ENCODE assay signal across 16 cellular contexts in the genomic region with DNA sequence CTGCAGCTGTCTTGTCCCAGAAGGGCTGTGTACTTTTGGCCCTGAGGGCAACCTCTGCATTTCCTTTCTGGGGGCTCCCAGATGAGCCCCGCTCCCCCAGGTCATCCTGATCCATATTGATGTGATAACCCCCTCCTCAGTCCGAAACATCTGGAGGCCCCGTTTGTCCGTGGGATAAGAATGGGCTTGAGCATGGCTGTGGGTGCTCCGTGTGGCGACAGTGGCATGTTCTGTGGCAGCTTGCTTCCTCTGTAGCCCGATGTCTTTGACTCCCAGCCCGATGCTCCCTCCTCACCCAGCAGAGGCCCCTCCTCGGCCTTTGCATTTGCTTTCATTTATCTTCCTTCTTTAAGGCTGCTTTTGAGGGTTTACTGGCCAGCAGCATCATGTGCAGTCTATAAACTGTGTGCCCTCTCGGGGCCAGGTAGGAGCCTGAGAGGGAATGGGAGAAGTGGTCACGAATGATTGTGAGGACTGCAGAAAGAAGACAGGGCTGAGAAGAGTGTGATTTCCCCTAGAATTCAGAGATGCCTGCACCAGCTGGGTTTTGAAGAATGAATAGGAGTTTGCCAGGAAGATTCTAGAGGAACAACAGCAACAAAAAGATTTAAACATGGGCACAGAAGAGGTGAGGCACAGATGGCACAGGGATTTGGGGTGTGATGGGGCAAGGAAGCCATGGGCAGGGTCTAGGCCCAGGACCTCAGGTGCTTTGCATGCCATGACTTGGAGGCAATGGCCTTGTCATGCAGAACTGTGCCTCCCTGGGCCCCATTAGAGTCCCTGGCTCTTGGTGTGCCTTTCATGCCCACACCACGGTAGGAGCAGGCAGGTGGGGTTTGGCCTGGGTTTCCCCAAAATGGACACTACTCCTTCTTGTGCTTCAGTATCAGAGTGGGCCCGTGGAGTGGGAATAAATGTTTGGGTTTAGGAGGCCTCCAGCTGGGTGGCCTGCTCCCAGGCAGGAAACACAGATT.
A peak's percentile ranks its signal among the peaks of the same experiment; 100 is the strongest.
DNase-seq lines count a peak whose midpoint lies in the region; ATAC-seq and TF ChIP-seq lines count a peak whose summit lies in the region.
"Had no signal": no experiment of that assay in that cellular context is flagged by ENCODE, and none has a peak within 500 bp of the region (broad histone marks: within the 10 kb centered on the region; RNA-seq: fewer than 3 reads in every experiment).

No MANE protein-coding gene starts in this region.

- H3F3A ChIP-seq in MM.1S (ENCODE audit: insufficient read depth, low read length), result peaks cover 25% of the 10 kb centered on the region

- H3K36me3 Mint-ChIP-seq in activated T-cell treated with anti-CD3 and anti-CD28 coated beads, Interleukin-2, amount 50 U/mL, for 24 hours (ENCODE audit: low read depth), result peaks cover 25% of the 10 kb centered on the region
- H3K36me3 Mint-ChIP-seq in central memory CD8-positive, alpha-beta T cell (ENCODE audit: insufficient read depth), result peaks cover 2% of the 10 kb centered on the region

- H3K4me3 ChIP-seq in MM.1S (ENCODE audit: low read length), result no peak overlapping the region
- H3K4me3 ChIP-seq: cardiac muscle cell, K562, prostate gland, vagina had no signal

- H3K4me2 ChIP-seq in MM.1S (ENCODE audit: low read depth, low read length), result peak overlapping the region; percentile 39; the same call in 1 of the 2 replicates

- no peaks in the 10 kb centered on the region for H3K27me3 ChIP-seq in MM.1S (replicated peaks; ENCODE audit: insufficient read depth, low read length)
- H3K27me3 ChIP-seq: cardiac muscle cell, vagina had no signal

- no peaks in the 10 kb centered on the region for H3K9me3 Mint-ChIP-seq in activated T-cell treated with anti-CD3 and anti-CD28 coated beads, Interleukin-2, amount 50 U/mL, for 24 hours
- H3K9me3 Mint-ChIP-seq in central memory CD8-positive, alpha-beta T cell, result no peaks in the 10 kb centered on the region
- H3K9me3 Mint-ChIP-seq: activated naive CD4-positive, alpha-beta T cell treated with anti-CD3 and anti-CD28 coated beads, Interleukin-2, amount 50 U/mL, for 72 hours had no signal

- ATAC-seq in central memory CD8-positive, alpha-beta T cell (replicated peaks; ENCODE audit: extremely low read depth, poor library complexity, severe bottlenecking), result no peak
- ATAC-seq in stimulated activated naive CD8-positive, alpha-beta T cell treated with anti-CD3 and anti-CD28 coated beads, Interleukin-15, Interleukin-2, amounts not matched to agents 100 U/mL and 50 U/mL, for 24 hours, result no peak
- no peak for ATAC-seq in HG03039 (IDR thresholded peaks at IDR 0.05; ENCODE audit: unreplicated experiment)
- ATAC-seq: K562, left lobe of liver had no signal

- peak overlapping the region; percentile 71 for H3K4me3 Mint-ChIP-seq in activated T-cell treated with anti-CD3 and anti-CD28 coated beads, Interleukin-2, amount 50 U/mL, for 24 hours
- peak overlapping the region; percentile 61 for H3K4me3 Mint-ChIP-seq in central memory CD8-positive, alpha-beta T cell

- no peak for DNase-seq in activated T-cell treated with anti-CD3 and anti-CD28 coated beads, Interleukin-2, amount 50 U/mL, for 24 hours
- no peak for DNase-seq in activated T-cell treated with anti-CD3 and anti-CD28 coated beads, Interleukin-2, amount 50 U/mL, for 1 hour
- DNase-seq in MM.1S (no peak), NCI-H524 (lab: John Stamatoyannopoulos, UW) (no peak), germinal center (ENCODE audit: low spot score) (no peak)
- DNase-seq in central memory CD8-positive, alpha-beta T cell (ENCODE audit: low spot score in 2 of 2), result no peak
- peak; percentile 18 for DNase-seq in stimulated activated naive CD8-positive, alpha-beta T cell treated with anti-CD3 and anti-CD28 coated beads, Interleukin-15, Interleukin-2, amounts not matched to agents 100 U/mL and 50 U/mL, for 24 hours
- DNase-seq: NCI-H2171, stomach had no signal

- peaks cover 68% of the 10 kb centered on the region for H3K4me1 Mint-ChIP-seq in activated T-cell treated with anti-CD3 and anti-CD28 coated beads, Interleukin-2, amount 50 U/mL, for 24 hours (ENCODE audit: low read depth)
- H3K4me1 Mint-ChIP-seq in central memory CD8-positive, alpha-beta T cell, result peaks cover 49% of the 10 kb centered on the region

- no peaks in the 10 kb centered on the region for H3K9me2 ChIP-seq in MM.1S (replicated peaks; ENCODE audit: insufficient read depth, low read length)

- H4K20me1 ChIP-seq in MM.1S (ENCODE audit: insufficient read depth, low read length), result no peaks in the 10 kb centered on the region

- no peaks in the 10 kb centered on the region for H3K9me3 ChIP-seq in MM.1S (replicated peaks; ENCODE audit: insufficient read depth, low read length)
- H3K9me3 ChIP-seq: prostate gland, stomach, vagina had no signal

- H3K27ac ChIP-seq in MM.1S (ENCODE audit: low read length), result peak overlapping the region; percentile 96; the same call in 1 of the 2 replicates
- H3K27ac ChIP-seq: cardiac muscle cell, prostate gland, stomach, vagina had no signal

- peaks cover 49% of the 10 kb centered on the region for H3K4me1 ChIP-seq in MM.1S (ENCODE audit: low read length)
- H3K4me1 ChIP-seq: prostate gland, stomach, vagina had no signal

- H2AFZ ChIP-seq in MM.1S (ENCODE audit: low read length), result no peak overlapping the region

- TF ChIP-seq CTCF in MM.1S (IDR thresholded peaks at IDR 0.05; ENCODE audit: low read length), result no peak

- no peaks in the 10 kb centered on the region for H3K36me3 ChIP-seq in MM.1S (replicated peaks; ENCODE audit: insufficient read depth, low read length)
- H3K36me3 ChIP-seq: cardiac muscle cell, prostate gland, stomach, vagina had no signal

- H3K9ac ChIP-seq in MM.1S (ENCODE audit: low read length), result no peak overlapping the region

- no peaks in the 10 kb centered on the region for H3K27me3 Mint-ChIP-seq in activated T-cell treated with anti-CD3 and anti-CD28 coated beads, Interleukin-2, amount 50 U/mL, for 24 hours
- H3K27me3 Mint-ChIP-seq in central memory CD8-positive, alpha-beta T cell, result no peaks in the 10 kb centered on the region

- H3K79me2 ChIP-seq in MM.1S (ENCODE audit: low read length), result peaks cover 10% of the 10 kb centered on the region

- peak overlapping the region; percentile 82 for H3K27ac Mint-ChIP-seq in activated T-cell treated with anti-CD3 and anti-CD28 coated beads, Interleukin-2, amount 50 U/mL, for 24 hours
- H3K27ac Mint-ChIP-seq in central memory CD8-positive, alpha-beta T cell (ENCODE audit: low read depth), result peak overlapping the region; percentile 55
